ENCODE assay signal across 10 cellular contexts in genomic region chr3:89234620-89235019, GRCh38.
"Had no signal": no experiment of that assay in that cellular context is flagged by ENCODE, and none has a peak within 500 bp of the region (broad histone marks: within the 10 kb centered on the region; RNA-seq: fewer than 3 reads in every experiment).

No MANE protein-coding gene starts in this region.

- DNase-seq: GM23248, GOT3, H7, H9, HCEC 1CT, HFFc6 had no signal

- FAIRE-seq: H54 had no signal

- H2AFZ ChIP-seq: GM23248, GM23338 had no signal

- H3K9ac ChIP-seq: GM23248 had no signal

- H3K4me2 ChIP-seq: GM23338 had no signal

- H3K27ac ChIP-seq: GM23248 had no signal

- H3K36me3 ChIP-seq: HAP-1 had no signal

- ATAC-seq: GM23338, HCT116 had no signal

- H3K9me3 ChIP-seq: HAP-1 had no signal

- H3K4me3 ChIP-seq: GM23248, GM23338, HAP-1 had no signal
